ENCODE assay signal across 21 cellular contexts in the genomic region with DNA sequence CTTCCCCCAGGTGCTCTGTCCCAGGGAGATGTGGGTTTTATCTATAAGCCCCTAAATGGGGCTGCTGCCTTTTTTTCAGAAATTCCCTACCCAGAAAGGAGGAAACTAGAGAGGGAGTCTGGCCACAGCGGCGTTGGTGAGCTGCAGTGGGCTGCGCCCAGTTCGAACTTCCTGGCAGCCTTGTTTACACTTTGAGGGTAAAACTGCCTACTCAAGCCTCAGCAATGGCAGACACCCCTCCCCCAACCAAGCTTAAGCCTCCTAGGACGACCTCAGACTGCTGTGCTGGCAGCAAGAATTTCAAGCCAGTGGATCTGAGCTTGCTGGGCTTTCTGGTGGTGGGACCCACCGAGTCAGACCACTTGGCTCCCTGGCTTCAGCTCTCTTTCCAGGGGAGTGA. TPM values are rescaled to one million over a fixed set of nuclear protein-coding genes. Genes with fewer than 3 reads are reported as not detected.
DNase-seq lines count a peak whose midpoint lies in the region; ATAC-seq and TF ChIP-seq lines count a peak whose summit lies in the region.
"Had no signal": no experiment of that assay in that cellular context is flagged by ENCODE, and none has a peak within 500 bp of the region (broad histone marks: within the 10 kb centered on the region; RNA-seq: fewer than 3 reads in every experiment).

No MANE protein-coding gene starts in this region.

- no peak for TF ChIP-seq CTCF in H9 (conservative IDR thresholded peaks at IDR 0.05)
- no peak for TF ChIP-seq CTCF in upper lobe of right lung (IDR thresholded peaks at IDR 0.05)

- no peaks in the 10 kb centered on the region for H3K23me2 ChIP-seq in H9 (ENCODE audit: insufficient read length, low read depth, low read length, poor library complexity, severe bottlenecking)

- H3K9ac ChIP-seq in H9 (ENCODE audit: extremely low read depth, insufficient read length, low read length) = no peak overlapping the region
- H3K9ac ChIP-seq: SK-N-SH had no signal

- no peak overlapping the region for H2BK20ac ChIP-seq in H9 (ENCODE audit: low read depth, low read length, poor library complexity, severe bottlenecking)

- no peak for ATAC-seq in upper lobe of right lung

- no peak overlapping the region for H2BK120ac ChIP-seq in H9 (ENCODE audit: low read depth, low read length, poor library complexity, severe bottlenecking)

- H3K79me2 ChIP-seq in H9 (ENCODE audit: insufficient read depth, low read length) = no peaks in the 10 kb centered on the region

- H2AK5ac ChIP-seq in H9 (ENCODE audit: insufficient read length, low read length) = no peak overlapping the region

- no peak overlapping the region for H2AFZ ChIP-seq in H9 (ENCODE audit: low read length)

- no peak overlapping the region for H3T11ph ChIP-seq in H9 (ENCODE audit: low read length)

- H2BK5ac ChIP-seq in H9 (ENCODE audit: insufficient read length, low read length) = no peak overlapping the region

- H4K5ac ChIP-seq in H9 (ENCODE audit: insufficient read length, low read depth, low read length) = no peak overlapping the region

- H3K4me3 Mint-ChIP-seq in H9 = no peak overlapping the region
- H3K4me3 Mint-ChIP-seq: IgD-negative memory B cell had no signal

- H3K14ac ChIP-seq in H9 (ENCODE audit: insufficient read depth, low read length) = no peak overlapping the region; the same call in 1 of the 2 replicates

- WGBS in H9 (ENCODE audit: extremely low coverage, insufficient read length, low lambda C conversion rate) = no CpG with 5 or more reads among the region's 6 CpGs

- H3K27ac ChIP-seq in H9 (ENCODE audit: insufficient read length, low read depth, low read length) = no peak overlapping the region
- no peak overlapping the region for H3K27ac ChIP-seq in upper lobe of right lung

- no peaks in the 10 kb centered on the region for H3K79me1 ChIP-seq in H9 (ENCODE audit: insufficient read depth, low read depth, low read length, poor library complexity, severe bottlenecking)

- H3K23ac ChIP-seq in H9 (ENCODE audit: insufficient read length, low read depth, low read length) = no peak overlapping the region

- no peak overlapping the region for H4K91ac ChIP-seq in H9 (ENCODE audit: insufficient read length, low read depth, low read length)

- H2BK15ac ChIP-seq in H9 (ENCODE audit: low read depth, low read length) = no peak overlapping the region

- H3K4me1 Mint-ChIP-seq in H9 = peaks cover 0 to 2% of the 10 kb centered on the region in 2 experiments; a peak in 2 of 4 replicates
- H3K4me1 Mint-ChIP-seq: IgD-negative memory B cell had no signal

- H3K4me2 ChIP-seq in H9 (ENCODE audit: insufficient read depth, insufficient read length, low read length) = no peak overlapping the region
- H3K4me2 ChIP-seq: SK-N-SH had no signal

- no peak overlapping the region for H3K56ac ChIP-seq in H9 (ENCODE audit: insufficient read length, low read depth, low read length)

- H4K20me1 ChIP-seq in H9 (ENCODE audit: control insufficient read depth, insufficient read depth, insufficient read length) = no peaks in the 10 kb centered on the region

- H3K27ac Mint-ChIP-seq in H9 = no peak overlapping the region
- H3K27ac Mint-ChIP-seq: IgD-negative memory B cell had no signal

- intact Hi-C loops in upper lobe of right lung (cut with DNase I) = no loop called here

- H4K8ac ChIP-seq in H9 (replicated peaks; ENCODE audit: insufficient read length, low read depth, low read length) = no peak overlapping the region

- no peak overlapping the region for H3K4ac ChIP-seq in H9 (ENCODE audit: low read depth, low read length)

- no peak overlapping the region for H2BK12ac ChIP-seq in H9 (ENCODE audit: insufficient read length, low read depth, low read length)

- H3K4me1 ChIP-seq in H9 (ENCODE audit: insufficient read depth, low read length) = no peaks in the 10 kb centered on the region
- no peaks in the 10 kb centered on the region for H3K4me1 ChIP-seq in upper lobe of right lung
- H3K4me1 ChIP-seq: BE2C had no signal

- no peaks in the 10 kb centered on the region; the same call in 1 of the 2 replicates for H3K27me3 Mint-ChIP-seq in H9 (ENCODE audit: low read depth)

- H3K9me3 ChIP-seq in H9 (ENCODE audit: control insufficient read depth, low read depth, low read length) (no peaks in the 10 kb centered on the region), upper lobe of right lung (no peaks in the 10 kb centered on the region)
- H3K9me3 ChIP-seq: BE2C, SK-N-SH had no signal

- no peak overlapping the region for H3K18ac ChIP-seq in H9 (ENCODE audit: insufficient read length, low read depth, low read length)

- no peaks in the 10 kb centered on the region for H3K36me3 Mint-ChIP-seq in H9 (ENCODE audit: insufficient read depth in 1 of 3, low read depth in 3 of 3)

- DNase-seq in H9 (peak; percentile 36), RPMI8226 (peak; percentile 34), left kidney (ENCODE audit: low read depth, low spot score) (peak; percentile 24), upper lobe of right lung (peak; percentile 28), SHP77 (lab: John Stamatoyannopoulos, UW) (no peak), D341Med (ENCODE audit: low spot score) (no peak)
- no peak for DNase-seq in stimulated activated CD4-positive, alpha-beta T cell treated with anti-CD3 and anti-CD28 coated beads, Interleukin-15, amount 100 ng/mL, for 24 hours
- DNase-seq: BE2C, GF-D8, HCEC 1CT, Karpas-422, MV-4-11, NCI-H1105 treated with DMSO at 0.1 percent for 48 hours, NCI-H2029 treated with DMSO at 0.1 percent for 48 hours, NCI-H226, NCI-H524 treated with DMSO at 0.1 percent for 48 hours, NCI-H82, SHP77 treated with DMSO at 0.1 percent for 48 hours, SK-N-SH had no signal

- no peak overlapping the region for H3K4me3 ChIP-seq in upper lobe of right lung

- H3K9me3 Mint-ChIP-seq in H9 = peaks cover 0 to 5% of the 10 kb centered on the region in 2 experiments; a peak in 1 of 5 replicates

- no peaks in the 10 kb centered on the region for H3K27me3 ChIP-seq in H9 (ENCODE audit: insufficient read depth, low read length)
- no peaks in the 10 kb centered on the region for H3K27me3 ChIP-seq in upper lobe of right lung
- H3K27me3 ChIP-seq: BE2C had no signal

- H3K36me3 ChIP-seq in upper lobe of right lung = no peaks in the 10 kb centered on the region
- H3K36me3 ChIP-seq: BE2C had no signal

RNA-seq across cellular contexts. Expression of a gene that starts 46.2 kb away (rescaled TPM):
- total RNA-seq in H9 (2021) (0.75 and 0.81 TPM in 2 replicates), upper lobe of right lung (0.17 TPM)
- total RNA-seq: Daoy had no signal

Comparison
In these comparisons a context has a peak if more than half of its experiments do, and no peak if none do; other contexts are left out.
1. DNase-seq: peak in H9 (single experiment), RPMI8226 (single experiment), left kidney (single experiment) and upper lobe of right lung (single experiment); none in stimulated activated CD4-positive, alpha-beta T cell treated with anti-CD3 and anti-CD28 coated beads, Interleukin-15, amount 100 ng/mL, for 24 hours (single experiment), SHP77 (0 of 2) and D341Med (single experiment).